ENCODE assay signal across 16 cellular contexts in the genomic region with DNA sequence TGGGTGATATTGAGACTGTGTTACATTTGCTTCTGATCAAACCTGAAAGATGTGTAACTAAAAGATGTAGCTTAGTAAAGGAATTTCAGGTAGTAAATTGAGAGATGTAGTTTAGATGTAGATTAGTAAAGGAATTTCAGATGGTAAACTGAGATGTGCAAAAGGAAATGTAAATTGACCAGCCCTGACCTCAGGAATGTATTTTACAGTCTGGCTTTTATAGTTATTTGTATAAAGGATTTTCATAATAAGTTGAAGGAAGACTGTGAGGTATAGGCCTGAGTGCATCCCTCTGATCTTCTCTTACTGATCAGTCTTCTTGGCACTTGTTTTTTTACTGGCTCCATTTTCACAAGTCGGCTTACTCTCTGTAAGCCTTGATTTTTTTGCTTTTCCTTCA. TPM values are rescaled to one million over a fixed set of nuclear protein-coding genes. Genes with fewer than 3 reads are reported as not detected.
A peak's percentile ranks its signal among the peaks of the same experiment; 100 is the strongest.
DNase-seq lines count a peak whose midpoint lies in the region; ATAC-seq and TF ChIP-seq lines count a peak whose summit lies in the region.
"Had no signal": no experiment of that assay in that cellular context is flagged by ENCODE, and none has a peak within 500 bp of the region (broad histone marks: within the 10 kb centered on the region; RNA-seq: fewer than 3 reads in every experiment).

No MANE protein-coding gene starts in this region.

- POLR2A ChIA-PET in SK-N-SH (lab: Yijun Ruan, JAX) = no interaction called here

- no peaks in the 10 kb centered on the region; the same call in 1 of the 2 replicates for H4K20me1 ChIP-seq in SK-N-SH (ENCODE audit: insufficient read depth)

- no peak for TF ChIP-seq POLR2A in thyroid gland (IDR thresholded peaks at IDR 0.05)
- no peak for TF ChIP-seq POLR2A in gastroesophageal sphincter (IDR thresholded peaks at IDR 0.05)

- TF ChIP-seq EP300 in SK-N-SH (IDR thresholded peaks at IDR 0.05; ENCODE audit: borderline replicate concordance in 1 of 2, low read depth in 1 of 2, low read length in 1 of 2) = peak in 1 of 2 experiments; percentile 11; a peak in 1 of 4 replicates
- no peak for TF ChIP-seq EP300 in gastroesophageal sphincter (IDR thresholded peaks at IDR 0.05)

- no peaks in the 10 kb centered on the region for H3K9me2 ChIP-seq in SK-N-SH

- H3K27ac ChIP-seq in SK-N-SH (ENCODE audit: low read depth in 2 of 2, low read length in 1 of 2) = peak overlapping the region in 1 of 2 experiments; percentile 76; a peak in 1 of 4 replicates
- H3K27ac ChIP-seq in thyroid gland = peak overlapping the region in 2 of 3 donors; percentile 15 to 36
- H3K27ac ChIP-seq in gastroesophageal sphincter = no peak overlapping the region

- H3K36me3 ChIP-seq in SK-N-SH (replicated peaks in 1 of 2; ENCODE audit: control insufficient read depth in 1 of 2, insufficient read depth in 2 of 2, low read length in 1 of 2) (peaks cover 0 to 4% of the 10 kb centered on the region in 2 experiments), thyroid gland (no peaks in the 10 kb centered on the region), gastroesophageal sphincter (no peaks in the 10 kb centered on the region)

- DNase-seq in activated naive CD8-positive, alpha-beta T cell treated with anti-CD3 and anti-CD28 coated beads for 36 hours = no peak
- DNase-seq in SK-N-SH = no peak
- DNase-seq in fibroblast of villous mesenchyme (ENCODE audit: low read depth) = peak; percentile 24
- no peak for DNase-seq in thyroid gland
- DNase-seq in SHP77 (lab: John Stamatoyannopoulos, UW) = no peak
- no peak for DNase-seq in H4 (ENCODE audit: low spot score)
- DNase-seq: effector CD8-positive, alpha-beta T cell; IMR-90; NCI-H1105; OCI-M1; small intestine had no signal

- H3K9me3 ChIP-seq in SK-N-SH (no peaks in the 10 kb centered on the region), thyroid gland (no peaks in the 10 kb centered on the region), gastroesophageal sphincter (no peaks in the 10 kb centered on the region)

- TF ChIP-seq CTCF in SK-N-SH (IDR thresholded peaks at IDR 0.05) (no peak), fibroblast of villous mesenchyme (IDR thresholded peaks at IDR 0.05; ENCODE audit: insufficient read depth, low read depth, low read length) (no peak), thyroid gland (IDR thresholded peaks at IDR 0.05) (no peak), gastroesophageal sphincter (IDR thresholded peaks at IDR 0.05) (no peak)

- no peaks in the 10 kb centered on the region for H3K9me3 Mint-ChIP-seq in activated naive CD8-positive, alpha-beta T cell (ENCODE audit: low read depth)
- H3K9me3 Mint-ChIP-seq in activated naive CD8-positive, alpha-beta T cell treated with anti-CD3 and anti-CD28 coated beads for 36 hours = no peaks in the 10 kb centered on the region
- H3K9me3 Mint-ChIP-seq: stimulated activated naive CD8-positive, alpha-beta T cell treated with anti-CD3 and anti-CD28 coated beads, Interleukin-15, Interleukin-2, amounts not matched to agents 100 ng/mL and 50 ng/mL, for 24 hours had no signal

- peaks cover 85% of the 10 kb centered on the region for H3K4me1 Mint-ChIP-seq in activated naive CD8-positive, alpha-beta T cell (ENCODE audit: low read depth)
- peaks cover 68% of the 10 kb centered on the region for H3K4me1 Mint-ChIP-seq in activated naive CD8-positive, alpha-beta T cell treated with anti-CD3 and anti-CD28 coated beads for 36 hours

- H3K27me3 ChIP-seq in SK-N-SH (ENCODE audit: insufficient read depth) = no peaks in the 10 kb centered on the region
- no peaks in the 10 kb centered on the region for H3K27me3 ChIP-seq in thyroid gland
- H3K27me3 ChIP-seq in gastroesophageal sphincter = no peaks in the 10 kb centered on the region

- CTCF ChIA-PET in SK-N-SH (lab: Yijun Ruan, JAX) = no interaction called here

- peak overlapping the region in 1 of 2 experiments; percentile 96; a peak in 1 of 4 replicates for H3K4me3 ChIP-seq in SK-N-SH (ENCODE audit: low read depth in 2 of 2, low read length in 1 of 2)
- no peak overlapping the region for H3K4me3 ChIP-seq in fibroblast of villous mesenchyme (ENCODE audit: low read depth, low read length)
- no peak overlapping the region for H3K4me3 ChIP-seq in thyroid gland (replicated peaks in 1 of 3)
- no peak overlapping the region for H3K4me3 ChIP-seq in gastroesophageal sphincter
- H3K4me3 ChIP-seq: lung had no signal

- peaks cover 6% of the 10 kb centered on the region for H3F3A ChIP-seq in SK-N-SH (replicated peaks; ENCODE audit: insufficient read depth)

- H3K4me2 ChIP-seq in SK-N-SH = peak overlapping the region; percentile 81; the same call in 1 of the 2 replicates

- ATAC-seq in gastroesophageal sphincter = no peak
- ATAC-seq: activated CD4-positive, CD25-positive, alpha-beta regulatory T cell treated with anti-CD3 and anti-CD28 coated beads, Interleukin-2, amount 50 U/mL, for 24 hours had no signal

- peaks cover 6 to 16% of the 10 kb centered on the region in 2 experiments; a peak in 3 of 4 replicates for H3K4me1 ChIP-seq in SK-N-SH (ENCODE audit: control insufficient read depth in 1 of 2, insufficient read depth in 2 of 2, low read depth in 1 of 2, low read length in 1 of 2)
- H3K4me1 ChIP-seq in thyroid gland = peaks cover 18 to 43% of the 10 kb centered on the region in 2 donors
- peaks cover 0 to 55% (median 8%) of the 10 kb centered on the region in 3 donors for H3K4me1 ChIP-seq in gastroesophageal sphincter

- no peak overlapping the region for H3K9ac ChIP-seq in SK-N-SH

- H3K79me2 ChIP-seq in SK-N-SH (ENCODE audit: insufficient read depth) = peaks cover 58% of the 10 kb centered on the region

- H3K4me3 Mint-ChIP-seq in activated naive CD8-positive, alpha-beta T cell = peak overlapping the region; percentile 1
- H3K4me3 Mint-ChIP-seq in activated naive CD8-positive, alpha-beta T cell treated with anti-CD3 and anti-CD28 coated beads for 36 hours = no peak overlapping the region

- 76% methylated on average over 1 of the region's 1 CpG for WGBS in SK-N-SH (ENCODE audit: low lambda C conversion rate)
- 73 to 91% methylated on average over 1 of the region's 1 CpG for WGBS in thyroid gland, 2 donors
- 82 to 88% methylated on average over 1 of the region's 1 CpG for WGBS in gastroesophageal sphincter (ENCODE audit: low coverage in 1 of 2), 2 donors

- peak overlapping the region; percentile 80 for H3K27ac Mint-ChIP-seq in activated naive CD8-positive, alpha-beta T cell
- H3K27ac Mint-ChIP-seq in activated naive CD8-positive, alpha-beta T cell treated with anti-CD3 and anti-CD28 coated beads for 36 hours = no peak overlapping the region
- H3K27ac Mint-ChIP-seq: stimulated activated naive CD8-positive, alpha-beta T cell treated with anti-CD3 and anti-CD28 coated beads, Interleukin-15, Interleukin-2, amounts not matched to agents 100 ng/mL and 50 ng/mL, for 24 hours had no signal

- peaks cover 3% of the 10 kb centered on the region for H3K36me3 Mint-ChIP-seq in activated naive CD8-positive, alpha-beta T cell
- peaks cover 4% of the 10 kb centered on the region for H3K36me3 Mint-ChIP-seq in activated naive CD8-positive, alpha-beta T cell treated with anti-CD3 and anti-CD28 coated beads for 36 hours

- TF ChIP-seq RAD21 in SK-N-SH (IDR thresholded peaks at IDR 0.05; ENCODE audit: low read length) = no peak

- H2AFZ ChIP-seq in SK-N-SH (ENCODE audit: low read depth) = no peak overlapping the region

- no peaks in the 10 kb centered on the region for H3K27me3 Mint-ChIP-seq in activated naive CD8-positive, alpha-beta T cell
- no peaks in the 10 kb centered on the region for H3K27me3 Mint-ChIP-seq in activated naive CD8-positive, alpha-beta T cell treated with anti-CD3 and anti-CD28 coated beads for 36 hours
- H3K27me3 Mint-ChIP-seq: stimulated activated naive CD8-positive, alpha-beta T cell treated with anti-CD3 and anti-CD28 coated beads, Interleukin-15, Interleukin-2, amounts not matched to agents 100 ng/mL and 50 ng/mL, for 24 hours had no signal

- intact Hi-C loops in thyroid gland (cut with DNase I) = no loop called here

TF ChIP-seq in SK-N-SH, 30 proteins besides CTCF, POLR2A, EP300 and RAD21 (continues in another document):
- peak; percentile 48; the same call in 1 of the 2 replicates for TF ChIP-seq TCF12 (IDR thresholded peaks at IDR 0.05)
- peak; percentile 14; the same call in 1 of the 2 replicates for TF ChIP-seq POLR2AphosphoS5 (IDR thresholded peaks at IDR 0.05; ENCODE audit: low read depth, low read length)
- peak; percentile 30; the same call in 1 of the 2 replicates for TF ChIP-seq PBX3 (IDR thresholded peaks at IDR 0.05)
- TF ChIP-seq CHD2 (IDR thresholded peaks at IDR 0.05; ENCODE audit: low read length, partially characterized antibody) = no peak
- TF ChIP-seq RCOR1 (IDR thresholded peaks at IDR 0.05; ENCODE audit: low read length) = no peak
- peak; percentile 27; the same call in 1 of the 2 replicates for TF ChIP-seq NFIC (IDR thresholded peaks at IDR 0.05; ENCODE audit: borderline replicate concordance)

RNA-seq across cellular contexts. Expression of gene KLHL2, which starts 3.2 kb away (rescaled TPM):
- total RNA-seq in activated naive CD8-positive, alpha-beta T cell treated with anti-CD3 and anti-CD28 coated beads for 36 hours = 10 to 100 TPM; 23.7 to 28.0 TPM
- 25.0 and 36.0 TPM in 2 replicates for polyA plus RNA-seq in SK-N-SH (2012; rRNA removed)
- 37.5 and 46.0 TPM in 2 replicates for polyA plus RNA-seq in SK-N-SH (2012; cell fraction: cytosol; rRNA removed)
- 15.9 and 28.9 TPM in 2 replicates for polyA plus RNA-seq in SK-N-SH (2012; cell fraction: nucleus; rRNA removed)
- total RNA-seq in fibroblast of villous mesenchyme (11.0 and 16.4 TPM in 2 replicates), thyroid gland (10 to 100 TPM; 30.9 to 45.2 (median 35.8) TPM), gastroesophageal sphincter (10 to 100 TPM; 25.0 to 35.1 (median 31.1) TPM)
- 12.0 and 13.2 TPM in 2 replicates for total RNA-seq in H4 (2014; rRNA removed; shearing (Covaris generic))

Comparison
In these comparisons a context has a peak if more than half of its experiments do, and no peak if none do; other contexts are left out.
1. H3K27ac ChIP-seq: peak in thyroid gland (2 of 3); none in gastroesophageal sphincter (0 of 4).